27 cellular contexts compared by ENCODE assay signal in genomic region chr21:32276671-32277070, GRCh38. TPM values are rescaled to one million over a fixed set of nuclear protein-coding genes. Genes with fewer than 3 reads are reported as not detected.
"Had no signal": no experiment of that assay in that cellular context is flagged by ENCODE, and none has a peak within 500 bp of the region (broad histone marks: within the 10 kb centered on the region; RNA-seq: fewer than 3 reads in every experiment).

No MANE protein-coding gene starts in this region.

- H3K9me3 ChIP-seq: spleen, suprapubic skin, tibial artery, upper lobe of right lung had no signal

- H3K9me3 Mint-ChIP-seq: activated CD4-positive, alpha-beta memory T cell treated with anti-CD3 and anti-CD28 coated beads, Interleukin-2, amount 10 ng/mL, durations not matched to agents 7 days and 5 days; activated CD4-positive, alpha-beta T cell treated with anti-CD3 and anti-CD28 coated beads, Interleukin-2, amount 10 ng/mL, durations not matched to agents 7 days and 5 days; activated naive CD8-positive, alpha-beta T cell treated with anti-CD3 and anti-CD28 coated beads for 36 hours; activated T-cell treated with anti-CD3 and anti-CD28 coated beads, Interleukin-2, amount 50 U/mL, for 24 hours; activated T-helper 17 cell treated with anti-CD3 and anti-CD28 coated beads, Interleukin-2, amount 50 U/mL, for 72 hours; mesothelial cell of epicardium had no signal

- H3K27me3 ChIP-seq: spleen, suprapubic skin, tibial artery, upper lobe of right lung had no signal

- H3K4me3 Mint-ChIP-seq: activated CD4-positive, alpha-beta T cell treated with anti-CD3 and anti-CD28 coated beads, Interleukin-2, amount 10 ng/mL, durations not matched to agents 7 days and 5 days; activated naive CD8-positive, alpha-beta T cell treated with anti-CD3 and anti-CD28 coated beads for 36 hours; T-helper 17 cell had no signal

- H3K27me3 Mint-ChIP-seq: activated CD4-positive, alpha-beta memory T cell treated with anti-CD3 and anti-CD28 coated beads, Interleukin-2, amount 10 ng/mL, durations not matched to agents 7 days and 5 days; activated CD4-positive, alpha-beta T cell treated with anti-CD3 and anti-CD28 coated beads, Interleukin-2, amount 10 ng/mL, durations not matched to agents 7 days and 5 days; activated naive CD8-positive, alpha-beta T cell treated with anti-CD3 and anti-CD28 coated beads for 36 hours; activated T-cell treated with anti-CD3 and anti-CD28 coated beads, Interleukin-2, amount 50 U/mL, for 24 hours; activated T-helper 17 cell treated with anti-CD3 and anti-CD28 coated beads, Interleukin-2, amount 50 U/mL, for 72 hours; naive thymus-derived CD4-positive, alpha-beta T cell; T-helper 17 cell had no signal

- H3K4me3 ChIP-seq: spleen, suprapubic skin, tibial artery, upper lobe of right lung had no signal

- H3K27ac ChIP-seq: spleen, suprapubic skin, tibial artery, upper lobe of right lung, WERI-Rb-1 had no signal

- H3K36me3 Mint-ChIP-seq: mesothelial cell of epicardium had no signal

- DNase-seq: activated CD4-positive, alpha-beta memory T cell treated with anti-CD3 and anti-CD28 coated beads, Interleukin-2, amount 10 ng/mL, durations not matched to agents 7 days and 5 days; activated CD4-positive, alpha-beta T cell treated with anti-CD3 and anti-CD28 coated beads, Interleukin-2, amount 10 ng/mL, durations not matched to agents 7 days and 5 days; activated CD8-positive, alpha-beta memory T cell treated with anti-CD3 and anti-CD28 coated beads, Interleukin-2, amount 50 U/mL, for 48 hours; activated naive CD8-positive, alpha-beta T cell treated with anti-CD3 and anti-CD28 coated beads for 36 hours; activated T-cell treated with anti-CD3 and anti-CD28 coated beads, Interleukin-2, amount 50 U/mL, for 24 hours; central memory CD4-positive, alpha-beta T cell; foreskin fibroblast; head of caudate nucleus; hippocampal formation; left cardiac atrium; naive thymus-derived CD4-positive, alpha-beta T cell; posterior cingulate gyrus; right cardiac atrium; spleen; stimulated activated naive CD4-positive, alpha-beta T cell; T-helper 17 cell; T1000; tibial artery; upper lobe of right lung; WERI-Rb-1 had no signal

- H3K27ac Mint-ChIP-seq: activated CD4-positive, alpha-beta memory T cell treated with anti-CD3 and anti-CD28 coated beads, Interleukin-2, amount 10 ng/mL, durations not matched to agents 7 days and 5 days; activated CD4-positive, alpha-beta T cell treated with anti-CD3 and anti-CD28 coated beads, Interleukin-2, amount 10 ng/mL, durations not matched to agents 7 days and 5 days; activated naive CD8-positive, alpha-beta T cell treated with anti-CD3 and anti-CD28 coated beads for 36 hours; activated T-cell treated with anti-CD3 and anti-CD28 coated beads, Interleukin-2, amount 50 U/mL, for 24 hours; activated T-helper 17 cell treated with anti-CD3 and anti-CD28 coated beads, Interleukin-2, amount 50 U/mL, for 72 hours; mesothelial cell of epicardium; T-helper 17 cell had no signal

- FAIRE-seq: astrocyte, endothelial cell of umbilical vein, keratinocyte had no signal

- ATAC-seq: activated CD4-positive, CD25-positive, alpha-beta regulatory T cell treated with anti-CD3 and anti-CD28 coated beads, Interleukin-2, amount 50 U/mL, for 24 hours; activated T-helper 17 cell treated with anti-CD3 and anti-CD28 coated beads, Interleukin-2, amount 50 U/mL, for 72 hours; left cardiac atrium; naive thymus-derived CD4-positive, alpha-beta T cell; right cardiac atrium; T-helper 17 cell; upper lobe of right lung had no signal

RNA-seq across cellular contexts. Expression of gene MRAP, which starts 22.0 kb away (rescaled TPM):
- total RNA-seq: activated CD4-positive, alpha-beta memory T cell treated with anti-CD3 and anti-CD28 coated beads, Interleukin-2, amount 10 ng/mL, durations not matched to agents 7 days and 5 days; activated CD4-positive, alpha-beta T cell treated with anti-CD3 and anti-CD28 coated beads, Interleukin-2, amount 10 ng/mL, durations not matched to agents 7 days and 5 days; activated naive CD8-positive, alpha-beta T cell treated with anti-CD3 and anti-CD28 coated beads for 36 hours; activated T-helper 17 cell treated with anti-CD3 and anti-CD28 coated beads, Interleukin-2, amount 50 U/mL, for 72 hours; astrocyte; endothelial cell of umbilical vein; mesothelial cell of epicardium; naive thymus-derived CD4-positive, alpha-beta T cell; spleen; T-helper 17 cell had no signal
- polyA plus RNA-seq: endothelial cell of umbilical vein; keratinocyte; naive thymus-derived CD4-positive, alpha-beta T cell had no signal
